In the genomic region with DNA sequence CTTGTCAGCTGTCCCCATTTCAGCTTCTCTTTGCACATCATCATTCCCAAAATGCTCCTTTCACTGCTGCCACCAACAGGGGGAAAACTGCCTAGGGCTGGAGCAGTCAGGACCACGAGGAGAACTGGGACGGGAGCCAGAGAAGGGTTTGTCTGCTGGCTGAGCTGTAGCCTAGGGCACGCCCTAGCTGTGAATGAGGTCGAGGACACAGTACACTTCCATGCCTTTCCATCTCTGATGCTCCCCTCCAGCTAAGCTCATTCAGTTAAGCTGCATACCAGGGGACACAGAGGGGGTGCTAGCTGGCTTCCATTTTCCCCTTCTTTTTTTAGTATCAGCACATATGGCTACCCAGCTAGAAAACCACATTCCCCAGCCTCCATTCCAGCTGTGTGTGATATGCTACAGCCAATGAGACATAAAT, we compare ENCODE assay signal across 8 cellular contexts.
DNase-seq lines count a peak whose midpoint lies in the region; ATAC-seq, FAIRE-seq and TF ChIP-seq lines count a peak whose summit lies in the region.

No MANE protein-coding gene starts in this region.

- no peak overlapping the region for H2AFZ ChIP-seq in astrocyte (ENCODE audit: low read depth, low read length)

- H3K27ac Mint-ChIP-seq in astrocyte (ENCODE audit: unreplicated experiment) (no peak overlapping the region), immature natural killer cell (peak overlapping the region; percentile 59 to 83 (median 73))

- no peak overlapping the region for H3K27ac ChIP-seq in AG04450 (ENCODE audit: low read depth, low read length)
- H3K27ac ChIP-seq in astrocyte (ENCODE audit: low read depth, low read length): no peak overlapping the region
- H3K27ac ChIP-seq in tibial nerve: peak overlapping the region in 2 of 4 donors; percentile 38 to 63

- peak in 1 of 2 donors; percentile 58 for TF ChIP-seq EP300 in tibial nerve (IDR thresholded peaks at IDR 0.05)

- H3K27me3 ChIP-seq in AG04450 (ENCODE audit: control insufficient read depth, insufficient read depth, low read length): no peaks in the 10 kb centered on the region
- no peaks in the 10 kb centered on the region for H3K27me3 ChIP-seq in astrocyte (ENCODE audit: insufficient read depth, low read length)
- H3K27me3 ChIP-seq in tibial nerve: no peaks in the 10 kb centered on the region

- ATAC-seq in HG03095 (IDR thresholded peaks at IDR 0.05; ENCODE audit: unreplicated experiment) (no peak), HG02970 (IDR thresholded peaks at IDR 0.05; ENCODE audit: low FRiP score, unreplicated experiment) (no peak)

- peak; percentile 56 for TF ChIP-seq CTCF in AG04450 (IDR thresholded peaks at IDR 0.05; ENCODE audit: low read depth, low read length)
- TF ChIP-seq CTCF in astrocyte (IDR thresholded peaks at IDR 0.05; ENCODE audit: insufficient read depth, low read depth, low read length): peak; percentile 11
- TF ChIP-seq CTCF in tibial nerve (IDR thresholded peaks at IDR 0.05): peak in 4 of 5 experiments; percentile 31 to 55 (median 41)

- H3K4me3 Mint-ChIP-seq in astrocyte (ENCODE audit: unreplicated experiment) (no peak overlapping the region), immature natural killer cell (peak overlapping the region in 1 of 5 donors; percentile 21)

- peaks cover 6% of the 10 kb centered on the region for H3K79me2 ChIP-seq in astrocyte (ENCODE audit: insufficient read depth, low read length)

- DNase-seq in AG04450 (ENCODE audit: low read depth, low spot score): no peak
- DNase-seq in HTR-8/SVneo (ENCODE audit: insufficient read length, low spot score): peak; percentile 63
- DNase-seq in astrocyte (ENCODE audit: low read depth): peak; percentile 47
- no peak for DNase-seq in immature natural killer cell
- peak; percentile 65 to 77 for DNase-seq in tibial nerve (ENCODE audit: low spot score in 2 of 2)
- no peak for DNase-seq in NCI-H2107 treated with DMSO at 0.1 percent for 48 hours (lab: John Stamatoyannopoulos, UW; ENCODE audit: unreplicated experiment)

- H3K9me3 Mint-ChIP-seq in astrocyte (ENCODE audit: unreplicated experiment) (no peaks in the 10 kb centered on the region), immature natural killer cell (no peaks in the 10 kb centered on the region)

- no peak overlapping the region for H3K4me3 ChIP-seq in AG04450 (ENCODE audit: low read depth, low read length)
- no peak overlapping the region for H3K4me3 ChIP-seq in astrocyte (ENCODE audit: insufficient read depth, low read depth, low read length)
- no peak overlapping the region for H3K4me3 ChIP-seq in tibial nerve

- WGBS in tibial nerve, 2 donors: 4 to 12% methylated on average over 4 of the region's 4 CpGs

- no peak overlapping the region for H3K9ac ChIP-seq in astrocyte (ENCODE audit: low read length)

- H3K36me3 Mint-ChIP-seq in astrocyte (ENCODE audit: low read depth, unreplicated experiment) (peaks cover 18% of the 10 kb centered on the region), immature natural killer cell (peaks cover 0 to 34% (median 16%) of the 10 kb centered on the region in 3 donors)

- H3K4me2 ChIP-seq in astrocyte (ENCODE audit: low read length): no peak overlapping the region

- H3K4me1 ChIP-seq in astrocyte (ENCODE audit: insufficient read depth, low read length) (peaks cover 4% of the 10 kb centered on the region), tibial nerve (peaks cover 0 to 30% (median 0%) of the 10 kb centered on the region in 4 donors)

- H3K36me3 ChIP-seq in astrocyte (ENCODE audit: insufficient read depth, low read length) (peaks cover 5% of the 10 kb centered on the region), tibial nerve (peaks cover 0 to 31% (median 0%) of the 10 kb centered on the region in 3 donors)

- POLR2A ChIA-PET in AG04450 (lab: Yijun Ruan, JAX): interaction anchor here (0.6 kb wide), 1 partner anchor 22 kb away, joined by 3 read pairs; no protein-coding TSS in a partner anchor

- peaks cover 29% of the 10 kb centered on the region for H4K20me1 ChIP-seq in astrocyte (ENCODE audit: insufficient read depth, low read length)

- no peaks in the 10 kb centered on the region for H3K27me3 Mint-ChIP-seq in astrocyte (ENCODE audit: low read depth, unreplicated experiment)
- peaks cover under 1 to 3% (median 1%) of the 10 kb centered on the region in 3 donors for H3K27me3 Mint-ChIP-seq in immature natural killer cell (ENCODE audit: low read depth in 3 of 3)

- CTCF ChIA-PET in AG04450 (lab: Charles Lee): interaction anchor here (0.7 to 1.5 kb wide), 11 partner anchors 9 to 162 kb away, joined by 3 to 8 read pairs (median 4); a partner anchor contains a TSS

- H3K4me1 Mint-ChIP-seq in astrocyte (ENCODE audit: low read depth, unreplicated experiment) (no peaks in the 10 kb centered on the region), immature natural killer cell (peaks cover 77 to 88% of the 10 kb centered on the region in 2 donors)

- FAIRE-seq in HTR-8/SVneo (lab: Jason Lieb, UNC): peak; percentile 65
- FAIRE-seq in astrocyte (lab: Jason Lieb, UNC): no peak

- no peak for TF ChIP-seq POLR2A in tibial nerve (IDR thresholded peaks at IDR 0.05)

- H3K9me3 ChIP-seq in AG04450 (ENCODE audit: control insufficient read depth, insufficient read depth, low read length) (no peaks in the 10 kb centered on the region; the same call in 1 of the 2 replicates), astrocyte (ENCODE audit: insufficient read depth, low read depth, low read length) (no peaks in the 10 kb centered on the region), tibial nerve (no peaks in the 10 kb centered on the region)

Comparison
In these comparisons a context has a peak if more than half of its experiments do, and no peak if none do; other contexts are left out.
1. DNase-seq: peak in HTR-8/SVneo (single experiment), astrocyte (single experiment) and tibial nerve (2 of 2); none in AG04450 (single experiment), immature natural killer cell (0 of 3) and NCI-H2107 treated with DMSO at 0.1 percent for 48 hours (single experiment).
2. Peak in every context shown above with its lines, with median percentiles within 50 percentile points of each other: CTCF ChIP-seq.